17 cellular contexts compared by ENCODE assay signal in genomic region chr9:15298362-15298761, GRCh38. TPM values are rescaled to one million over a fixed set of nuclear protein-coding genes. Genes with fewer than 3 reads are reported as not detected.
DNase-seq lines count a peak whose midpoint lies in the region; ATAC-seq and TF ChIP-seq lines count a peak whose summit lies in the region.
"Had no signal": no experiment of that assay in that cellular context is flagged by ENCODE, and none has a peak within 500 bp of the region (broad histone marks: within the 10 kb centered on the region; RNA-seq: fewer than 3 reads in every experiment).

No MANE protein-coding gene starts in this region.

- 98% methylated on average over 3 of the region's 3 CpGs for WGBS in mammary epithelial cell (ENCODE audit: low coverage, missing lambda C conversion rate)
- 95 to 100% methylated on average over 1 to 3 of the region's 3 CpGs for WGBS in endodermal cell (ENCODE audit: insufficient coverage in 1 of 2, insufficient read length in 1 of 2), 2 experiments
- WGBS in testis, 2 donors: 84 to 97% methylated on average over 3 of the region's 3 CpGs

- H3K27ac Mint-ChIP-seq in MCF 10A (ENCODE audit: low read depth, unreplicated experiment) (peak overlapping the region; percentile 96), endodermal cell (no peak overlapping the region), Caco-2 (ENCODE audit: unreplicated experiment) (no peak overlapping the region)
- H3K27ac Mint-ChIP-seq in activated CD4-positive, alpha-beta memory T cell treated with anti-CD3 and anti-CD28 coated beads for 36 hours: peak overlapping the region; percentile 97

- no peaks in the 10 kb centered on the region for H4K20me1 ChIP-seq in mammary epithelial cell (ENCODE audit: insufficient read depth, low read length)

- H2AFZ ChIP-seq in mammary epithelial cell (ENCODE audit: low read depth, low read length): no peak overlapping the region

- no peak overlapping the region for H3K27ac ChIP-seq in mammary epithelial cell (ENCODE audit: insufficient read depth, low read depth, low read length)
- no peak overlapping the region for H3K27ac ChIP-seq in endodermal cell (ENCODE audit: low read depth, low read length)
- H3K27ac ChIP-seq in upper lobe of right lung: peak overlapping the region; percentile 90
- H3K27ac ChIP-seq in testis: no peak overlapping the region
- H3K27ac ChIP-seq: body of pancreas, VCaP had no signal

- no TSS peak for BruUV-seq in MCF 10A (replicated peaks; lab: Mats Ljungman, UMichigan)
- BruUV-seq in mammary epithelial cell (replicated peaks; lab: Mats Ljungman, UMichigan): no TSS peak
- BruUV-seq in Caco-2 (replicated peaks; lab: Mats Ljungman, UMichigan): no TSS peak

- POLR2A ChIA-PET in MCF 10A (lab: Yijun Ruan, JAX) (interaction anchor here (8.0 kb wide), 1 partner anchor 10 kb away, joined by 158 read pairs; the partner anchor contains the start of gene TTC39B), Caco-2 (lab: Charles Lee) (no interaction called here)
- POLR2A ChIA-PET in activated CD4-positive, alpha-beta memory T cell treated with anti-CD3 and anti-CD28 coated beads for 36 hours (lab: Charles Lee): interaction anchor here (2.1 kb wide), 1 partner anchor 12 kb away, joined by 19 read pairs; no protein-coding TSS in a partner anchor

- H3K4me3 Mint-ChIP-seq in MCF 10A (ENCODE audit: unreplicated experiment) (no peak overlapping the region), endodermal cell (no peak overlapping the region), Caco-2 (ENCODE audit: unreplicated experiment) (no peak overlapping the region)
- H3K4me3 Mint-ChIP-seq in activated CD4-positive, alpha-beta memory T cell treated with anti-CD3 and anti-CD28 coated beads for 36 hours: peak overlapping the region; percentile 69

- H3K36me3 ChIP-seq in mammary epithelial cell (ENCODE audit: insufficient read depth, low read length): no peaks in the 10 kb centered on the region
- peaks cover 44% of the 10 kb centered on the region for H3K36me3 ChIP-seq in endodermal cell (ENCODE audit: control insufficient read depth, insufficient read depth, low read length)
- H3K36me3 ChIP-seq in upper lobe of right lung: no peaks in the 10 kb centered on the region
- H3K36me3 ChIP-seq in testis (ENCODE audit: low read depth, missing control alignments): no peaks in the 10 kb centered on the region
- no peaks in the 10 kb centered on the region for H3K36me3 ChIP-seq in Caco-2 (ENCODE audit: control insufficient read depth, insufficient read depth, low read length)
- H3K36me3 ChIP-seq: sigmoid colon had no signal

- no peak for ATAC-seq in upper lobe of right lung
- ATAC-seq: body of pancreas, Panc1 had no signal

- H3K79me2 ChIP-seq in mammary epithelial cell (ENCODE audit: insufficient read depth, low read length): peaks cover 58% of the 10 kb centered on the region

- no peak for TF ChIP-seq POLR2A in testis (IDR thresholded peaks at IDR 0.05)

- H3K9me3 ChIP-seq in mammary epithelial cell (replicated peaks; ENCODE audit: insufficient read depth, low read length): no peaks in the 10 kb centered on the region
- H3K9me3 ChIP-seq in endodermal cell (ENCODE audit: control insufficient read depth, low read length): peaks cover 20% of the 10 kb centered on the region
- no peaks in the 10 kb centered on the region for H3K9me3 ChIP-seq in upper lobe of right lung
- no peaks in the 10 kb centered on the region for H3K9me3 ChIP-seq in testis
- H3K9me3 ChIP-seq in Caco-2: no peaks in the 10 kb centered on the region
- H3K9me3 ChIP-seq: body of pancreas, sigmoid colon had no signal

- CTCF ChIA-PET in MCF 10A (lab: Yijun Ruan, JAX): interaction anchor here (0.6 to 0.7 kb wide), 3 partner anchors 10 to 85 kb away, joined by 3 to 4 read pairs (median 4); no protein-coding TSS in a partner anchor
- CTCF ChIA-PET in mammary epithelial cell (lab: Charles Lee; ENCODE audit: low non-redundant PET): no interaction called here
- CTCF ChIA-PET in activated CD4-positive, alpha-beta memory T cell treated with anti-CD3 and anti-CD28 coated beads for 36 hours (lab: Charles Lee): interaction anchor here (1.1 to 2.3 kb wide), 3 partner anchors 9 to 26 kb away, joined by 3 to 13 read pairs (median 5); partner anchors contain the start of gene TTC39B
- CTCF ChIA-PET in Caco-2 (lab: Charles Lee): no interaction called here

- TF ChIP-seq CTCF in MCF 10A (IDR thresholded peaks at IDR 0.05; ENCODE audit: unreplicated experiment) (no peak), mammary epithelial cell (conservative IDR thresholded peaks at IDR 0.05 in 1 of 2, IDR thresholded peaks at IDR 0.05 in 1 of 2; ENCODE audit: extremely low read depth in 1 of 2, insufficient read depth in 1 of 2, low read depth in 1 of 2, low read length in 2 of 2) (no peak), endodermal cell (conservative IDR thresholded peaks at IDR 0.05) (no peak), upper lobe of right lung (IDR thresholded peaks at IDR 0.05) (no peak), testis (IDR thresholded peaks at IDR 0.05) (no peak), Caco-2 (IDR thresholded peaks at IDR 0.05; ENCODE audit: insufficient read depth in 1 of 2, low read depth in 1 of 2, low read length in 1 of 2, severe bottlenecking in 1 of 2, unreplicated experiment in 1 of 2) (no peak)

- H3K27me3 Mint-ChIP-seq in MCF 10A (ENCODE audit: insufficient read depth, unreplicated experiment): no peaks in the 10 kb centered on the region
- H3K27me3 Mint-ChIP-seq in activated CD4-positive, alpha-beta memory T cell treated with anti-CD3 and anti-CD28 coated beads for 36 hours: no peaks in the 10 kb centered on the region
- H3K27me3 Mint-ChIP-seq in endodermal cell (ENCODE audit: insufficient read depth): no peaks in the 10 kb centered on the region
- no peaks in the 10 kb centered on the region for H3K27me3 Mint-ChIP-seq in Caco-2 (ENCODE audit: insufficient read depth, unreplicated experiment)

- in situ Hi-C loops in mammary epithelial cell (cut with MboI; ENCODE audit: low sequenced_read_pairs in 2 of 2): no loop called here

- H3K27me3 ChIP-seq in mammary epithelial cell (ENCODE audit: insufficient read depth, low read length) (no peaks in the 10 kb centered on the region), endodermal cell (ENCODE audit: control insufficient read depth, insufficient read depth, low read length, poor library complexity, severe bottlenecking) (no peaks in the 10 kb centered on the region), upper lobe of right lung (no peaks in the 10 kb centered on the region), testis (no peaks in the 10 kb centered on the region), Caco-2 (replicated peaks; ENCODE audit: control insufficient read depth, insufficient read depth, low read length) (no peaks in the 10 kb centered on the region)
- H3K27me3 ChIP-seq: body of pancreas, sigmoid colon had no signal

- dilution Hi-C loops in mammary epithelial cell (cut with HindIII; ENCODE audit: low sequenced_read_pairs): no loop called here

- no peak for DNase-seq in MCF 10A (ENCODE audit: unreplicated experiment)
- no peak for DNase-seq in mammary epithelial cell
- DNase-seq in activated CD4-positive, alpha-beta memory T cell treated with anti-CD3 and anti-CD28 coated beads for 36 hours: no peak
- no peak for DNase-seq in endodermal cell
- no peak for DNase-seq in upper lobe of right lung
- DNase-seq in NCI-H510A (lab: John Stamatoyannopoulos, UW): no peak
- DNase-seq in testis: no peak
- no peak for DNase-seq in Caco-2
- DNase-seq: body of pancreas, dermis blood vessel endothelial cell, H7, kidney glomerular epithelial cell, NCI-H1092, NCI-H774, sigmoid colon had no signal

- H3K9ac ChIP-seq in mammary epithelial cell (ENCODE audit: insufficient read depth, low read length): no peak overlapping the region
- no peak overlapping the region for H3K9ac ChIP-seq in endodermal cell (ENCODE audit: extremely low read depth, low read length, poor library complexity, severe bottlenecking)

- intact Hi-C loops in MCF 10A (cut with micrococcal nuclease): no loop called here
- intact Hi-C loops in mammary epithelial cell (cut with micrococcal nuclease): no loop called here
- intact Hi-C loops in activated CD4-positive, alpha-beta memory T cell treated with anti-CD3 and anti-CD28 coated beads for 36 hours (cut with micrococcal nuclease): loop anchor here (2.0 to 5.0 kb wide), 3 partner anchors 124 to 606 kb away; partner anchors contain the start of genes PSIP1, SNAPC3 and ZDHHC21
- intact Hi-C loops in upper lobe of right lung (cut with DNase I): no loop called here
- intact Hi-C loops in testis (cut with DNase I; ENCODE audit: low total_unique reads): no loop called here
- intact Hi-C loops in Caco-2 (cut with micrococcal nuclease; ENCODE audit: unreplicated experiment): no loop called here

- no peak overlapping the region for H3K4me2 ChIP-seq in mammary epithelial cell (ENCODE audit: insufficient read depth, low read depth, low read length)

- H3K36me3 Mint-ChIP-seq in MCF 10A (ENCODE audit: insufficient read depth, unreplicated experiment) (peaks cover 23% of the 10 kb centered on the region), endodermal cell (ENCODE audit: low read depth) (peaks cover 46% of the 10 kb centered on the region), Caco-2 (ENCODE audit: insufficient read depth, unreplicated experiment) (peaks cover 6% of the 10 kb centered on the region)
- peaks cover 27% of the 10 kb centered on the region for H3K36me3 Mint-ChIP-seq in activated CD4-positive, alpha-beta memory T cell treated with anti-CD3 and anti-CD28 coated beads for 36 hours

- peaks cover 8% of the 10 kb centered on the region for H3K9me3 Mint-ChIP-seq in MCF 10A (ENCODE audit: unreplicated experiment)
- peaks cover 15% of the 10 kb centered on the region for H3K9me3 Mint-ChIP-seq in activated CD4-positive, alpha-beta memory T cell treated with anti-CD3 and anti-CD28 coated beads for 36 hours
- peaks cover 11% of the 10 kb centered on the region for H3K9me3 Mint-ChIP-seq in endodermal cell
- peaks cover 9% of the 10 kb centered on the region for H3K9me3 Mint-ChIP-seq in Caco-2 (ENCODE audit: unreplicated experiment)

- H3K4me1 ChIP-seq in mammary epithelial cell (ENCODE audit: insufficient read depth, low read length): peaks cover 31% of the 10 kb centered on the region
- peaks cover 11% of the 10 kb centered on the region for H3K4me1 ChIP-seq in endodermal cell (ENCODE audit: control insufficient read depth, insufficient read depth, low read length)
- H3K4me1 ChIP-seq in upper lobe of right lung: peaks cover 48% of the 10 kb centered on the region
- H3K4me1 ChIP-seq in testis: peaks cover 12% of the 10 kb centered on the region
- no peaks in the 10 kb centered on the region; the same call in 1 of the 2 replicates for H3K4me1 ChIP-seq in Caco-2

- peaks cover 31% of the 10 kb centered on the region for H3K4me1 Mint-ChIP-seq in MCF 10A (ENCODE audit: insufficient read depth, unreplicated experiment)
- peaks cover 74% of the 10 kb centered on the region for H3K4me1 Mint-ChIP-seq in activated CD4-positive, alpha-beta memory T cell treated with anti-CD3 and anti-CD28 coated beads for 36 hours (ENCODE audit: low read depth)
- H3K4me1 Mint-ChIP-seq in endodermal cell: peaks cover 53% of the 10 kb centered on the region
- no peaks in the 10 kb centered on the region for H3K4me1 Mint-ChIP-seq in Caco-2 (ENCODE audit: low read depth, unreplicated experiment)

- H3K4me3 ChIP-seq in mammary epithelial cell (replicated peaks in 1 of 3; ENCODE audit: insufficient read depth in 1 of 3, low read depth in 2 of 3, low read length in 3 of 3): no peak overlapping the region
- H3K4me3 ChIP-seq in endodermal cell (ENCODE audit: low read length): peak overlapping the region; percentile 30
- H3K4me3 ChIP-seq in upper lobe of right lung: no peak overlapping the region
- no peak overlapping the region for H3K4me3 ChIP-seq in testis
- no peak overlapping the region for H3K4me3 ChIP-seq in Caco-2 (ENCODE audit: low read depth, low read length)
- H3K4me3 ChIP-seq: body of pancreas, sigmoid colon had no signal

RNA-seq across cellular contexts. Expression of gene TTC39B, which starts 8.7 kb away (rescaled TPM):
- 22.8 and 23.3 TPM in 2 replicates for total RNA-seq in MCF 10A (2022)
- total RNA-seq in mammary epithelial cell: 10 to 100 TPM; 25.5 to 26.0 TPM
- polyA plus RNA-seq in mammary epithelial cell: 5.6 TPM
- polyA minus RNA-seq in mammary epithelial cell: 28.6 TPM
- total RNA-seq in activated CD4-positive, alpha-beta memory T cell treated with anti-CD3 and anti-CD28 coated beads for 36 hours: 10 to 100 TPM; 30.3 to 31.7 TPM
- total RNA-seq in endodermal cell: 10 to 100 TPM; 53.5 to 69.5 TPM
- polyA plus RNA-seq in endodermal cell (2013, experiment 1 of 2): 6.8 TPM
- polyA plus RNA-seq in endodermal cell (2013, experiment 2 of 2): 5.8 TPM
- 46.9 TPM for total RNA-seq in upper lobe of right lung
- 1 to 10 TPM; 5.7 to 8.5 TPM for total RNA-seq in testis
- 8.9 TPM for polyA plus RNA-seq in testis (ENCODE audit: insufficient read depth, low read depth, low replicate concordance)
- total RNA-seq in Caco-2 (2022): 6.9 and 7.6 TPM in 2 replicates

Comparison
In these comparisons a context has a peak if more than half of its experiments do, and no peak if none do; other contexts are left out.
1. CTCF ChIA-PET loops: an anchor here in MCF 10A (0.6 to 0.7 kb wide) and activated CD4-positive, alpha-beta memory T cell treated with anti-CD3 and anti-CD28 coated beads for 36 hours (1.1 to 2.3 kb wide); none called in mammary epithelial cell and Caco-2.
2. H3K27ac Mint-ChIP-seq: peak in MCF 10A (single experiment) and activated CD4-positive, alpha-beta memory T cell treated with anti-CD3 and anti-CD28 coated beads for 36 hours (single experiment); none in endodermal cell (single experiment) and Caco-2 (single experiment).